In genomic region chr2:71530246-71530986, GRCh38 we compare ENCODE assay signal across 8 cellular contexts.
A peak's percentile ranks its signal among the peaks of the same experiment; 100 is the strongest.
DNase-seq lines count a peak whose midpoint lies in the region; ATAC-seq and TF ChIP-seq lines count a peak whose summit lies in the region.

No MANE protein-coding gene starts in this region.

- POLR2A ChIA-PET in A673 (lab: Charles Lee; ENCODE audit: low non-redundant PET): no interaction called here

- H3K4me1 ChIP-seq in A673 (ENCODE audit: insufficient read depth, low read length, poor library complexity, severe bottlenecking): no peaks in the 10 kb centered on the region
- H3K4me1 ChIP-seq in osteoblast (ENCODE audit: insufficient read depth, low read length): peaks cover 6% of the 10 kb centered on the region

- no peaks in the 10 kb centered on the region for H3K9me3 ChIP-seq in A673 (ENCODE audit: low read depth, low read length, poor library complexity, severe bottlenecking)
- H3K9me3 ChIP-seq in osteoblast (ENCODE audit: low read depth, low read length): no peaks in the 10 kb centered on the region

- CTCF ChIA-PET in A673 (lab: Charles Lee): interaction anchor here (0.5 to 1.5 kb wide), 2 partner anchors 231 to 1330 kb away, joined by 5 to 10 read pairs; no protein-coding TSS in a partner anchor

- no peak for ATAC-seq in GM21619 (IDR thresholded peaks at IDR 0.05; ENCODE audit: unreplicated experiment)

- H3K4me2 ChIP-seq in osteoblast (ENCODE audit: insufficient read depth, low read length): no peak overlapping the region

- no peak overlapping the region for H2AFZ ChIP-seq in osteoblast (ENCODE audit: low read length)

- H4K20me1 ChIP-seq in osteoblast (ENCODE audit: insufficient read depth, low read length): no peaks in the 10 kb centered on the region

- no peaks in the 10 kb centered on the region for H3K79me2 ChIP-seq in osteoblast (ENCODE audit: insufficient read depth, low read length)

- H3K27ac ChIP-seq in A673 (ENCODE audit: low read depth, low read length, poor library complexity, severe bottlenecking) (no peak overlapping the region), osteoblast (ENCODE audit: low read depth, low read length) (no peak overlapping the region)

- BruUV-seq in A673 (replicated peaks; lab: Mats Ljungman, UMichigan): no TSS peak

- intact Hi-C loops in A673 (cut with micrococcal nuclease; ENCODE audit: unreplicated experiment): no loop called here

- H3K27me3 ChIP-seq in A673 (replicated peaks; ENCODE audit: insufficient read depth, low read depth, low read length, poor library complexity) (no peaks in the 10 kb centered on the region), osteoblast (ENCODE audit: insufficient read depth, low read length) (peaks cover 19% of the 10 kb centered on the region)

- DNase-seq in A673 (ENCODE audit: low spot score) (peak; percentile 75), EL (peak; percentile 47), LHCN-M2 (ENCODE audit: low read depth) (peak; percentile 47), SKM-1 treated with dmso at 0.1 percent for 144 hours (lab: John Stamatoyannopoulos, UW; ENCODE audit: unreplicated experiment) (peak; percentile 40), fibroblast of mammary gland (ENCODE audit: low read depth) (peak; percentile 53), osteoblast (ENCODE audit: insufficient read length, low spot score, missing footprints) (peak; percentile 91), mucosa of gallbladder (ENCODE audit: low spot score) (no peak)

- TF ChIP-seq CTCF in A673 (conservative IDR thresholded peaks at IDR 0.05; ENCODE audit: low read depth, low read length): peak; percentile 76
- TF ChIP-seq CTCF in fibroblast of mammary gland (conservative IDR thresholded peaks at IDR 0.05; ENCODE audit: control insufficient read depth, insufficient read depth, low read depth, low read length): peak; percentile 70
- TF ChIP-seq CTCF in osteoblast (IDR thresholded peaks at IDR 0.05; ENCODE audit: extremely low read depth, low read depth, low read length): peak; percentile 74

- H3K36me3 ChIP-seq in A673 (ENCODE audit: insufficient read depth, low read length, poor library complexity, severe bottlenecking): no peaks in the 10 kb centered on the region
- no peaks in the 10 kb centered on the region for H3K36me3 ChIP-seq in osteoblast (ENCODE audit: insufficient read depth, low read length)

- H3K4me3 ChIP-seq in A673 (ENCODE audit: low read depth, low read length, poor library complexity, severe bottlenecking) (no peak overlapping the region), fibroblast of mammary gland (ENCODE audit: control insufficient read depth, low read depth, low read length) (no peak overlapping the region), osteoblast (ENCODE audit: insufficient read depth, low read length) (no peak overlapping the region)
